34 cellular contexts compared by ENCODE assay signal in the genomic region with DNA sequence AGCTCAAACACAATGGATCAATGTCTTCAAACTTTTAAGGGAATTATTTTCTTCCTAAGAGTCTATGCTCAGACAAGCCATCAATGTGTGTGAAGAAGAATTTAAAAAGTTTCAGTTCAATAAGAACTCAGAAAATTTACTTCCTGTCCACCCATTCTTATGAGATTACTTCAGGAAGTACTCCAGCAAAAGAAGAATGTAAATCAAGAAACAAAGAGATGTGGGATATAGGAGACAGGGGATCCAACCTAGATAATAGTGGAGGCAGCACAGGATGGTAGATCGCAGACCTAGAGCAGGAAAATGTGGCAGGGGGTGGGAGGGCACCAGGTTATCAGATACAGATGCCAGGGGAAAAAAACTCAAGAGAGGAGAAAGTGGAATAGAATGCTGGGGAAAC.
"Had no signal": no experiment of that assay in that cellular context is flagged by ENCODE, and none has a peak within 500 bp of the region (broad histone marks: within the 10 kb centered on the region; RNA-seq: fewer than 3 reads in every experiment).

No MANE protein-coding gene starts in this region.

- DNase-seq: Karpas-422, Kasumi-1, MG63, MM.1S, MV-4-11, NCI-H1048, NCI-H1092, NCI-H1092 treated with DMSO at 0.1 percent for 48 hours, NCI-H1105, NCI-H1105 treated with DMSO at 0.1 percent for 48 hours, NCI-H1417, NCI-H1417 treated with DMSO at 0.1 percent for 48 hours, NCI-H1436, NCI-H1436 treated with DMSO at 0.1 percent for 48 hours, NCI-H146, NCI-H1694, NCI-H1694 treated with DMSO at 0.1 percent for 48 hours, NCI-H187, NCI-H187 treated with DMSO at 0.1 percent for 48 hours, NCI-H1930, NCI-H2029, NCI-H2029 treated with DMSO at 0.1 percent for 48 hours, NCI-H2081, NCI-H2081 treated with DMSO at 0.1 percent for 48 hours, NCI-H2107, NCI-H2171, NCI-H2171 treated with DMSO at 0.1 percent for 48 hours, NCI-H2227 treated with DMSO at 0.1 percent for 48 hours, NCI-H226, NCI-H345, NCI-H446, NCI-H446 treated with DMSO at 0.1 percent for 48 hours, NCI-H510A, NCI-H510A treated with DMSO at 0.1 percent for 48 hours had no signal

- H3K4me3 ChIP-seq: MG63 had no signal

- H3K36me3 ChIP-seq: MG63 had no signal

- H3K27me3 ChIP-seq: MG63 had no signal

- H3K9me3 ChIP-seq: MG63 had no signal
